1 cellular context compared by ENCODE assay signal in the genomic region with DNA sequence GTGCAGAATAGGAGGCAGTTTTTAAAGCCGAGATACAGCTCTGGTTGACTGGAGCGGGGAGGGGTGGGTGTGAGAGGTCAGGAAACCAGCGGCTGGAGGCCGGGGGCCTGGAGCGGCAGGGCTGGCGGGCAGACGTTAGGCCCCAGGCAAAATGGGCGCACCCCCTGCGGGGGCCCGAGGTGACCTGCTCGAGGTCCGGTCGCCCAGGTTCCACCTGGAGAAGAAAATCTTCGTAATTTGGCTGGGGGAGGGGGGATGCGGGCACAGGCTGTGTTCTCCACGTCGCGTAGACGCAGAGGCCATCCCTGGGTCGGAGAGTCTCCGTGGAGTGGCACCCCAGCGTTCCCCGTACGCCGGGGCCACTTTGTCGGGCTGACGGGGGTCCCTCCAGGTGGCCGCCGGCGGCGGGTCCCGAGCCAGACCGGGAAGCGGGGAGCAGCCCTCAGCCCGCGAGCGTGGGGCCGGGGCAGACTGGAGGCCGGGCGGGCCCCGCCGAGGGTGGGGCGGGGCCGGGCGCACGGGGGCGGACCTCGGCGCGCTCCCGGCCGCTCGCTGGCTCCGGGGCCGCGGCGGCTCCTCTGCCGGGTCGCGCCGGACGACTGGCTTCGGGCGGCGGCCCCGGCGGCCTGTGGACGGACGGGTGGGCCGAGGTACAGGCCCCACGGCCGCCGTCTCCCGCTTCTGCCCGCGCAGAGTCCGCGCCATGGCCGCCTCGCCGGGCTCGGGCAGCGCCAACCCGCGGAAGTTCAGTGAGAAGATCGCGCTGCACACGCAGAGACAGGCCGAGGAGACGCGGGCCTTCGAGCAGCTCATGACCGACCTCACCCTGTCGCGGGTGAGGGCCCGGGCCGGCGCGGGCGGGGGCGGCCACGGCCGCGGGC.
TF ChIP-seq lines count a peak whose summit lies in the region.

A gene with protein sequence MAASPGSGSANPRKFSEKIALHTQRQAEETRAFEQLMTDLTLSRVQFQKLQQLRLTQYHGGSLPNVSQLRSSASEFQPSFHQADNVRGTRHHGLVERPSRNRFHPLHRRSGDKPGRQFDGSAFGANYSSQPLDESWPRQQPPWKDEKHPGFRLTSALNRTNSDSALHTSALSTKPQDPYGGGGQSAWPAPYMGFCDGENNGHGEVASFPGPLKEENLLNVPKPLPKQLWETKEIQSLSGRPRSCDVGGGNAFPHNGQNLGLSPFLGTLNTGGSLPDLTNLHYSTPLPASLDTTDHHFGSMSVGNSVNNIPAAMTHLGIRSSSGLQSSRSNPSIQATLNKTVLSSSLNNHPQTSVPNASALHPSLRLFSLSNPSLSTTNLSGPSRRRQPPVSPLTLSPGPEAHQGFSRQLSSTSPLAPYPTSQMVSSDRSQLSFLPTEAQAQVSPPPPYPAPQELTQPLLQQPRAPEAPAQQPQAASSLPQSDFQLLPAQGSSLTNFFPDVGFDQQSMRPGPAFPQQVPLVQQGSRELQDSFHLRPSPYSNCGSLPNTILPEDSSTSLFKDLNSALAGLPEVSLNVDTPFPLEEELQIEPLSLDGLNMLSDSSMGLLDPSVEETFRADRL (plus strand): TSS at position 555 of the 881 bp plus-strand sequence. CDS start 149 bp downstream, at position 704.

TF ChIP-seq in HEK293, 187 proteins besides CTCF, POLR2A, EP300 and RAD21 (continued from another document and continues in another):
- TF ChIP-seq, protein P1, sequence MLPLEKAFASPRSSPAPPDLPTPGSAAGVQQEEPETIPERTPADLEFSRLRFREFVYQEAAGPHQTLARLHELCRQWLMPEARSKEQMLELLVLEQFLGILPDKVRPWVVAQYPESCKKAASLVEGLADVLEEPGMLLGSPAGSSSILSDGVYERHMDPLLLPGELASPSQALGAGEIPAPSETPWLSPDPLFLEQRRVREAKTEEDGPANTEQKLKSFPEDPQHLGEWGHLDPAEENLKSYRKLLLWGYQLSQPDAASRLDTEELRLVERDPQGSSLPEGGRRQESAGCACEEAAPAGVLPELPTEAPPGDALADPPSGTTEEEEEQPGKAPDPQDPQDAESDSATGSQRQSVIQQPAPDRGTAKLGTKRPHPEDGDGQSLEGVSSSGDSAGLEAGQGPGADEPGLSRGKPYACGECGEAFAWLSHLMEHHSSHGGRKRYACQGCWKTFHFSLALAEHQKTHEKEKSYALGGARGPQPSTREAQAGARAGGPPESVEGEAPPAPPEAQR (tag by site-specific recombination; IDR thresholded peaks at IDR 0.05), result no peak
- TF ChIP-seq ZNF23 (tag by site-specific recombination; IDR thresholded peaks at IDR 0.05; ENCODE audit: borderline replicate concordance) (no peak), YY2 (tag by site-specific recombination; IDR thresholded peaks at IDR 0.05) (no peak), ZNF501 (tag by site-specific recombination; IDR thresholded peaks at IDR 0.05) (no peak), ZNF510 (tag by site-specific recombination; IDR thresholded peaks at IDR 0.05; ENCODE audit: insufficient replicate concordance) (no peak), ZNF626 (tag by site-specific recombination; IDR thresholded peaks at IDR 0.05) (no peak), ZNF529 (tag by site-specific recombination; IDR thresholded peaks at IDR 0.05; ENCODE audit: insufficient replicate concordance) (no peak), MZF1 (tag by site-specific recombination; IDR thresholded peaks at IDR 0.05; ENCODE audit: borderline replicate concordance) (no peak), ZFP41 (tag by site-specific recombination; IDR thresholded peaks at IDR 0.05; ENCODE audit: borderline replicate concordance) (no peak), ZNF132 (tag by site-specific recombination; IDR thresholded peaks at IDR 0.05; ENCODE audit: borderline replicate concordance) (no peak), ZNF248 (tag by site-specific recombination; IDR thresholded peaks at IDR 0.05) (no peak), IKZF3 (tag by site-specific recombination; IDR thresholded peaks at IDR 0.05) (no peak), ZNF140 (tag by site-specific recombination; IDR thresholded peaks at IDR 0.05) (no peak), ZNF624 (tag by site-specific recombination; IDR thresholded peaks at IDR 0.05) (no peak), KLF10 (tag by site-specific recombination; IDR thresholded peaks at IDR 0.05) (no peak), ZNF560 (tag by site-specific recombination; IDR thresholded peaks at IDR 0.05; ENCODE audit: borderline replicate concordance) (no peak), GLI2 (tag by site-specific recombination; IDR thresholded peaks at IDR 0.05; ENCODE audit: borderline replicate concordance, low read depth) (no peak), ZSCAN23 (tag by site-specific recombination; IDR thresholded peaks at IDR 0.05) (no peak), ZNF10 (tag by site-specific recombination; IDR thresholded peaks at IDR 0.05) (no peak), ZNF610 (tag by site-specific recombination; IDR thresholded peaks at IDR 0.05; ENCODE audit: borderline replicate concordance) (no peak), SCRT2 (tag by site-specific recombination; IDR thresholded peaks at IDR 0.05) (no peak), ZNF530 (tag by site-specific recombination; IDR thresholded peaks at IDR 0.05; ENCODE audit: low read depth) (no peak), ZBTB1 (tag by site-specific recombination; IDR thresholded peaks at IDR 0.05) (no peak), ZNF302 (tag by site-specific recombination; IDR thresholded peaks at IDR 0.05; ENCODE audit: low read depth) (no peak), ZNF76 (tag by site-specific recombination; IDR thresholded peaks at IDR 0.05; ENCODE audit: borderline replicate concordance, low read depth) (0 out of 2 replicates have a peak, but pooled peaks have one; percentile 16), SP2 (tag by site-specific recombination; IDR thresholded peaks at IDR 0.05) (peak; percentile 5; the same call in 1 of the 2 replicates), ZNF24 (tag by site-specific recombination; IDR thresholded peaks at IDR 0.05) (no peak), ZNF629 (tag by site-specific recombination; IDR thresholded peaks at IDR 0.05) (peak; percentile 36; the same call in 1 of the 2 replicates), ZNF350 (tag by site-specific recombination; IDR thresholded peaks at IDR 0.05) (no peak), ZBTB17 (tag by site-specific recombination; IDR thresholded peaks at IDR 0.05) (no peak), HOXC10 (CRISPR knock-in tag; IDR thresholded peaks at IDR 0.05) (no peak), ZNF133 (tag by site-specific recombination; IDR thresholded peaks at IDR 0.05) (no peak), OSR2 (tag by site-specific recombination; IDR thresholded peaks at IDR 0.05) (no peak), ZNF558 (tag by site-specific recombination; IDR thresholded peaks at IDR 0.05) (no peak), ZBTB48 (tag by site-specific recombination; IDR thresholded peaks at IDR 0.05) (no peak), ZNF211 (tag by site-specific recombination; IDR thresholded peaks at IDR 0.05; ENCODE audit: low read depth) (no peak), GLIS1 (tag by site-specific recombination; IDR thresholded peaks at IDR 0.05) (no peak)
- TF ChIP-seq, protein P2, sequence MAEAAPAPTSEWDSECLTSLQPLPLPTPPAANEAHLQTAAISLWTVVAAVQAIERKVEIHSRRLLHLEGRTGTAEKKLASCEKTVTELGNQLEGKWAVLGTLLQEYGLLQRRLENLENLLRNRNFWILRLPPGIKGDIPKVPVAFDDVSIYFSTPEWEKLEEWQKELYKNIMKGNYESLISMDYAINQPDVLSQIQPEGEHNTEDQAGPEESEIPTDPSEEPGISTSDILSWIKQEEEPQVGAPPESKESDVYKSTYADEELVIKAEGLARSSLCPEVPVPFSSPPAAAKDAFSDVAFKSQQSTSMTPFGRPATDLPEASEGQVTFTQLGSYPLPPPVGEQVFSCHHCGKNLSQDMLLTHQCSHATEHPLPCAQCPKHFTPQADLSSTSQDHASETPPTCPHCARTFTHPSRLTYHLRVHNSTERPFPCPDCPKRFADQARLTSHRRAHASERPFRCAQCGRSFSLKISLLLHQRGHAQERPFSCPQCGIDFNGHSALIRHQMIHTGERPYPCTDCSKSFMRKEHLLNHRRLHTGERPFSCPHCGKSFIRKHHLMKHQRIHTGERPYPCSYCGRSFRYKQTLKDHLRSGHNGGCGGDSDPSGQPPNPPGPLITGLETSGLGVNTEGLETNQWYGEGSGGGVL (tag by site-specific recombination; IDR thresholded peaks at IDR 0.05), result no peak
- TF ChIP-seq, protein P3, sequence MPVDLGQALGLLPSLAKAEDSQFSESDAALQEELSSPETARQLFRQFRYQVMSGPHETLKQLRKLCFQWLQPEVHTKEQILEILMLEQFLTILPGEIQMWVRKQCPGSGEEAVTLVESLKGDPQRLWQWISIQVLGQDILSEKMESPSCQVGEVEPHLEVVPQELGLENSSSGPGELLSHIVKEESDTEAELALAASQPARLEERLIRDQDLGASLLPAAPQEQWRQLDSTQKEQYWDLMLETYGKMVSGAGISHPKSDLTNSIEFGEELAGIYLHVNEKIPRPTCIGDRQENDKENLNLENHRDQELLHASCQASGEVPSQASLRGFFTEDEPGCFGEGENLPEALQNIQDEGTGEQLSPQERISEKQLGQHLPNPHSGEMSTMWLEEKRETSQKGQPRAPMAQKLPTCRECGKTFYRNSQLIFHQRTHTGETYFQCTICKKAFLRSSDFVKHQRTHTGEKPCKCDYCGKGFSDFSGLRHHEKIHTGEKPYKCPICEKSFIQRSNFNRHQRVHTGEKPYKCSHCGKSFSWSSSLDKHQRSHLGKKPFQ (tag by site-specific recombination; IDR thresholded peaks at IDR 0.05), result no peak
- TF ChIP-seq, protein P4, sequence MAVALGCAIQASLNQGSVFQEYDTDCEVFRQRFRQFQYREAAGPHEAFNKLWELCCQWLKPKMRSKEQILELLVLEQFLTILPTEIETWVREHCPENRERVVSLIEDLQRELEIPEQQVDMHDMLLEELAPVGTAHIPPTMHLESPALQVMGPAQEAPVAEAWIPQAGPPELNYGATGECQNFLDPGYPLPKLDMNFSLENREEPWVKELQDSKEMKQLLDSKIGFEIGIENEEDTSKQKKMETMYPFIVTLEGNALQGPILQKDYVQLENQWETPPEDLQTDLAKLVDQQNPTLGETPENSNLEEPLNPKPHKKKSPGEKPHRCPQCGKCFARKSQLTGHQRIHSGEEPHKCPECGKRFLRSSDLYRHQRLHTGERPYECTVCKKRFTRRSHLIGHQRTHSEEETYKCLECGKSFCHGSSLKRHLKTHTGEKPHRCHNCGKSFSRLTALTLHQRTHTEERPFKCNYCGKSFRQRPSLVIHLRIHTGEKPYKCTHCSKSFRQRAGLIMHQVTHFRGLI (tag by site-specific recombination; IDR thresholded peaks at IDR 0.05), result no peak
- TF ChIP-seq, protein P5, sequence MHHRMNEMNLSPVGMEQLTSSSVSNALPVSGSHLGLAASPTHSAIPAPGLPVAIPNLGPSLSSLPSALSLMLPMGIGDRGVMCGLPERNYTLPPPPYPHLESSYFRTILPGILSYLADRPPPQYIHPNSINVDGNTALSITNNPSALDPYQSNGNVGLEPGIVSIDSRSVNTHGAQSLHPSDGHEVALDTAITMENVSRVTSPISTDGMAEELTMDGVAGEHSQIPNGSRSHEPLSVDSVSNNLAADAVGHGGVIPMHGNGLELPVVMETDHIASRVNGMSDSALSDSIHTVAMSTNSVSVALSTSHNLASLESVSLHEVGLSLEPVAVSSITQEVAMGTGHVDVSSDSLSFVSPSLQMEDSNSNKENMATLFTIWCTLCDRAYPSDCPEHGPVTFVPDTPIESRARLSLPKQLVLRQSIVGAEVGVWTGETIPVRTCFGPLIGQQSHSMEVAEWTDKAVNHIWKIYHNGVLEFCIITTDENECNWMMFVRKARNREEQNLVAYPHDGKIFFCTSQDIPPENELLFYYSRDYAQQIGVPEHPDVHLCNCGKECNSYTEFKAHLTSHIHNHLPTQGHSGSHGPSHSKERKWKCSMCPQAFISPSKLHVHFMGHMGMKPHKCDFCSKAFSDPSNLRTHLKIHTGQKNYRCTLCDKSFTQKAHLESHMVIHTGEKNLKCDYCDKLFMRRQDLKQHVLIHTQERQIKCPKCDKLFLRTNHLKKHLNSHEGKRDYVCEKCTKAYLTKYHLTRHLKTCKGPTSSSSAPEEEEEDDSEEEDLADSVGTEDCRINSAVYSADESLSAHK (tag by site-specific recombination; IDR thresholded peaks at IDR 0.05), result no peak
- TF ChIP-seq, protein P6, sequence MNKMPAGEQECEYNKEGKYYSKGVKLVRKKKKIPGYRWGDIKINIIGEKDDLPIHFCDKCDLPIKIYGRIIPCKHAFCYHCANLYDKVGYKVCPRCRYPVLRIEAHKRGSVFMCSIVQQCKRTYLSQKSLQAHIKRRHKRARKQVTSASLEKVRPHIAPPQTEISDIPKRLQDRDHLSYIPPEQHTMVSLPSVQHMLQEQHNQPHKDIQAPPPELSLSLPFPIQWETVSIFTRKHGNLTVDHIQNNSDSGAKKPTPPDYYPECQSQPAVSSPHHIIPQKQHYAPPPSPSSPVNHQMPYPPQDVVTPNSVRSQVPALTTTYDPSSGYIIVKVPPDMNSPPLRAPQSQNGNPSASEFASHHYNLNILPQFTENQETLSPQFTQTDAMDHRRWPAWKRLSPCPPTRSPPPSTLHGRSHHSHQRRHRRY (tag by site-specific recombination; IDR thresholded peaks at IDR 0.05), result no peak
- TF ChIP-seq, protein P7, sequence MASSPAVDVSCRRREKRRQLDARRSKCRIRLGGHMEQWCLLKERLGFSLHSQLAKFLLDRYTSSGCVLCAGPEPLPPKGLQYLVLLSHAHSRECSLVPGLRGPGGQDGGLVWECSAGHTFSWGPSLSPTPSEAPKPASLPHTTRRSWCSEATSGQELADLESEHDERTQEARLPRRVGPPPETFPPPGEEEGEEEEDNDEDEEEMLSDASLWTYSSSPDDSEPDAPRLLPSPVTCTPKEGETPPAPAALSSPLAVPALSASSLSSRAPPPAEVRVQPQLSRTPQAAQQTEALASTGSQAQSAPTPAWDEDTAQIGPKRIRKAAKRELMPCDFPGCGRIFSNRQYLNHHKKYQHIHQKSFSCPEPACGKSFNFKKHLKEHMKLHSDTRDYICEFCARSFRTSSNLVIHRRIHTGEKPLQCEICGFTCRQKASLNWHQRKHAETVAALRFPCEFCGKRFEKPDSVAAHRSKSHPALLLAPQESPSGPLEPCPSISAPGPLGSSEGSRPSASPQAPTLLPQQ (tag by site-specific recombination; IDR thresholded peaks at IDR 0.05), result peak; percentile 76
- TF ChIP-seq, protein P8, sequence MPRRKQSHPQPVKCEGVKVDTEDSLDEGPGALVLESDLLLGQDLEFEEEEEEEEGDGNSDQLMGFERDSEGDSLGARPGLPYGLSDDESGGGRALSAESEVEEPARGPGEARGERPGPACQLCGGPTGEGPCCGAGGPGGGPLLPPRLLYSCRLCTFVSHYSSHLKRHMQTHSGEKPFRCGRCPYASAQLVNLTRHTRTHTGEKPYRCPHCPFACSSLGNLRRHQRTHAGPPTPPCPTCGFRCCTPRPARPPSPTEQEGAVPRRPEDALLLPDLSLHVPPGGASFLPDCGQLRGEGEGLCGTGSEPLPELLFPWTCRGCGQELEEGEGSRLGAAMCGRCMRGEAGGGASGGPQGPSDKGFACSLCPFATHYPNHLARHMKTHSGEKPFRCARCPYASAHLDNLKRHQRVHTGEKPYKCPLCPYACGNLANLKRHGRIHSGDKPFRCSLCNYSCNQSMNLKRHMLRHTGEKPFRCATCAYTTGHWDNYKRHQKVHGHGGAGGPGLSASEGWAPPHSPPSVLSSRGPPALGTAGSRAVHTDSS (tag by site-specific recombination; IDR thresholded peaks at IDR 0.05), result no peak
- TF ChIP-seq, protein P9, sequence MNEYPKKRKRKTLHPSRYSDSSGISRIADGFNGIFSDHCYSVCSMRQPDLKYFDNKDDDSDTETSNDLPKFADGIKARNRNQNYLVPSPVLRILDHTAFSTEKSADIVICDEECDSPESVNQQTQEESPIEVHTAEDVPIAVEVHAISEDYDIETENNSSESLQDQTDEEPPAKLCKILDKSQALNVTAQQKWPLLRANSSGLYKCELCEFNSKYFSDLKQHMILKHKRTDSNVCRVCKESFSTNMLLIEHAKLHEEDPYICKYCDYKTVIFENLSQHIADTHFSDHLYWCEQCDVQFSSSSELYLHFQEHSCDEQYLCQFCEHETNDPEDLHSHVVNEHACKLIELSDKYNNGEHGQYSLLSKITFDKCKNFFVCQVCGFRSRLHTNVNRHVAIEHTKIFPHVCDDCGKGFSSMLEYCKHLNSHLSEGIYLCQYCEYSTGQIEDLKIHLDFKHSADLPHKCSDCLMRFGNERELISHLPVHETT (tag by site-specific recombination; IDR thresholded peaks at IDR 0.05), result no peak
